Comparison of ENCODE assay signal across 12 cellular contexts in genomic region chr7:102063736-102064135, GRCh38.
DNase-seq lines count a peak whose midpoint lies in the region; ATAC-seq, FAIRE-seq and TF ChIP-seq lines count a peak whose summit lies in the region.
"Had no signal": no experiment of that assay in that cellular context is flagged by ENCODE, and none has a peak within 500 bp of the region (broad histone marks: within the 10 kb centered on the region; RNA-seq: fewer than 3 reads in every experiment).

No MANE protein-coding gene starts in this region.

- TF ChIP-seq CTCF in HEK293 (tag by site-specific recombination; IDR thresholded peaks at IDR 0.05): no peak

- H3K4me3 ChIP-seq in HEK293 (ENCODE audit: low read depth, low read length): no peak overlapping the region
- no peak overlapping the region for H3K4me3 ChIP-seq in small intestine (ENCODE audit: low read depth in 1 of 2, low read length in 2 of 2)

- H3K27ac ChIP-seq in HEK293 (ENCODE audit: extremely low read depth, low read depth, low read length): no peak overlapping the region
- peak overlapping the region in 1 of 2 donors; percentile 67 for H3K27ac ChIP-seq in small intestine (ENCODE audit: low read depth in 1 of 2, low read length in 1 of 2)

- ATAC-seq in left ventricle myocardium superior (peak; percentile 38), HG03520 (IDR thresholded peaks at IDR 0.05; ENCODE audit: unreplicated experiment) (no peak), HG03442 (IDR thresholded peaks at IDR 0.05; ENCODE audit: unreplicated experiment) (no peak)
- ATAC-seq: T-helper 17 cell had no signal

- H3K27me3 ChIP-seq in small intestine (ENCODE audit: control insufficient read depth in 2 of 2, insufficient read depth in 2 of 2, low read length in 2 of 2): no peaks in the 10 kb centered on the region

- intact Hi-C loops in left ventricle myocardium superior (cut with micrococcal nuclease): no loop called here

- DNase-seq in SW 1271 (lab: John Stamatoyannopoulos, UW) (peak; percentile 9 to 15), left ventricle myocardium superior (no peak), small intestine (peak; percentile 65), NCI-H2029 treated with DMSO at 0.1 percent for 48 hours (lab: John Stamatoyannopoulos, UW) (no peak)
- DNase-seq in activated naive CD4-positive, alpha-beta T cell treated with anti-CD3 and anti-CD28 coated beads, Interleukin-2, amount 50 U/mL, for 16 hours: no peak
- DNase-seq: activated naive CD4-positive, alpha-beta T cell; NCI-H1105; T-helper 17 cell had no signal

- POLR2A ChIA-PET in HEK293 (lab: Yijun Ruan, JAX): interaction anchor here (0.5 to 1.3 kb wide), 3 partner anchors 18 to 88 kb away, joined by 4 to 7 read pairs (median 6); no protein-coding TSS in a partner anchor

- CTCF ChIA-PET in HEK293 (lab: Yijun Ruan, JAX): interaction anchor here (0.6 kb wide), 2 partner anchors 26 to 57 kb away, joined by 3 read pairs; no protein-coding TSS in a partner anchor

- 30 to 56% (median 37%) methylated on average over 8 of the region's 8 CpGs for WGBS in small intestine, 3 donors

- no peak for FAIRE-seq in small intestine (lab: Jason Lieb, UNC)
- FAIRE-seq: frontal cortex had no signal

- H3K36me3 ChIP-seq in HEK293 (ENCODE audit: control insufficient read depth in 2 of 2, insufficient read depth in 1 of 2, low read length in 2 of 2): no peaks in the 10 kb centered on the region
- H3K36me3 ChIP-seq in small intestine (ENCODE audit: control insufficient read depth in 2 of 2, insufficient read depth in 2 of 2, low read length in 2 of 2): no peaks in the 10 kb centered on the region

- H3K4me1 ChIP-seq in HEK293 (ENCODE audit: control insufficient read depth, insufficient read depth, low read length) (no peaks in the 10 kb centered on the region), small intestine (ENCODE audit: control insufficient read depth in 2 of 2, insufficient read depth in 1 of 2, low read depth in 1 of 2, low read length in 1 of 2) (no peaks in the 10 kb centered on the region)

- H3K9me3 ChIP-seq in HEK293 (ENCODE audit: control insufficient read depth, insufficient read depth, low read depth, low read length): no peaks in the 10 kb centered on the region
- no peaks in the 10 kb centered on the region for H3K9me3 ChIP-seq in small intestine (ENCODE audit: control insufficient read depth, low read depth)

TF ChIP-seq in HEK293, 187 proteins besides CTCF, POLR2A, EP300 and RAD21 (continues in another document):
- peak; percentile 50; the same call in 1 of the 2 replicates for TF ChIP-seq KLF17 (tag by site-specific recombination; IDR thresholded peaks at IDR 0.05)
- TF ChIP-seq ZNF274 (IDR thresholded peaks at IDR 0.05; ENCODE audit: low read length): no peak
- no peak for TF ChIP-seq ZNF274 (tag by site-specific recombination; IDR thresholded peaks at IDR 0.05; ENCODE audit: borderline replicate concordance)
- TF ChIP-seq ZFP69B (tag by site-specific recombination; IDR thresholded peaks at IDR 0.05): no peak
- TF ChIP-seq ZNF544 (tag by site-specific recombination; IDR thresholded peaks at IDR 0.05): no peak
- peak; percentile 65 for TF ChIP-seq GLIS1 (tag by site-specific recombination; IDR thresholded peaks at IDR 0.05)
- TF ChIP-seq ZNF560 (tag by site-specific recombination; IDR thresholded peaks at IDR 0.05; ENCODE audit: borderline replicate concordance): no peak
- TF ChIP-seq ZXDB (tag by site-specific recombination; IDR thresholded peaks at IDR 0.05): no peak
- no peak for TF ChIP-seq ZNF24 (tag by site-specific recombination; IDR thresholded peaks at IDR 0.05)
- no peak for TF ChIP-seq ZNF391 (tag by site-specific recombination; IDR thresholded peaks at IDR 0.05; ENCODE audit: borderline replicate concordance, low read depth)
- TF ChIP-seq ZNF423 (tag by site-specific recombination; IDR thresholded peaks at IDR 0.05): no peak
- peak; percentile 49; the same call in 1 of the 2 replicates for TF ChIP-seq ZNF580 (tag by site-specific recombination; IDR thresholded peaks at IDR 0.05)
- no peak for TF ChIP-seq ZNF513 (tag by site-specific recombination; IDR thresholded peaks at IDR 0.05)
- TF ChIP-seq, protein P1, sequence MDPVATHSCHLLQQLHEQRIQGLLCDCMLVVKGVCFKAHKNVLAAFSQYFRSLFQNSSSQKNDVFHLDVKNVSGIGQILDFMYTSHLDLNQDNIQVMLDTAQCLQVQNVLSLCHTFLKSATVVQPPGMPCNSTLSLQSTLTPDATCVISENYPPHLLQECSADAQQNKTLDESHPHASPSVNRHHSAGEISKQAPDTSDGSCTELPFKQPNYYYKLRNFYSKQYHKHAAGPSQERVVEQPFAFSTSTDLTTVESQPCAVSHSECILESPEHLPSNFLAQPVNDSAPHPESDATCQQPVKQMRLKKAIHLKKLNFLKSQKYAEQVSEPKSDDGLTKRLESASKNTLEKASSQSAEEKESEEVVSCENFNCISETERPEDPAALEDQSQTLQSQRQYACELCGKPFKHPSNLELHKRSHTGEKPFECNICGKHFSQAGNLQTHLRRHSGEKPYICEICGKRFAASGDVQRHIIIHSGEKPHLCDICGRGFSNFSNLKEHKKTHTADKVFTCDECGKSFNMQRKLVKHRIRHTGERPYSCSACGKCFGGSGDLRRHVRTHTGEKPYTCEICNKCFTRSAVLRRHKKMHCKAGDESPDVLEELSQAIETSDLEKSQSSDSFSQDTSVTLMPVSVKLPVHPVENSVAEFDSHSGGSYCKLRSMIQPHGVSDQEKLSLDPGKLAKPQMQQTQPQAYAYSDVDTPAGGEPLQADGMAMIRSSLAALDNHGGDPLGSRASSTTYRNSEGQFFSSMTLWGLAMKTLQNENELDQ (tag by site-specific recombination; IDR thresholded peaks at IDR 0.05; ENCODE audit: low read depth): no peak
- no peak for TF ChIP-seq ZNF843 (tag by site-specific recombination; IDR thresholded peaks at IDR 0.05)
- TF ChIP-seq ZNF76 (tag by site-specific recombination; IDR thresholded peaks at IDR 0.05; ENCODE audit: borderline replicate concordance, low read depth): no peak
- TF ChIP-seq FEZF1 (tag by site-specific recombination; IDR thresholded peaks at IDR 0.05): no peak
- no peak for TF ChIP-seq ZNF112 (tag by site-specific recombination; IDR thresholded peaks at IDR 0.05)
- TF ChIP-seq ZIC2 (tag by site-specific recombination; IDR thresholded peaks at IDR 0.05): 0 out of 2 replicates have a peak, but pooled peaks have one; percentile 20
- TF ChIP-seq ZNF221 (tag by site-specific recombination; IDR thresholded peaks at IDR 0.05; ENCODE audit: borderline replicate concordance): no peak
- TF ChIP-seq TCF7L2 (IDR thresholded peaks at IDR 0.05; ENCODE audit: borderline replicate concordance, low read depth, low read length): no peak
- TF ChIP-seq PRDM6 (tag by site-specific recombination; IDR thresholded peaks at IDR 0.05): no peak
- TF ChIP-seq REPIN1 (tag by site-specific recombination; IDR thresholded peaks at IDR 0.05; ENCODE audit: low read depth): no peak
- TF ChIP-seq ZFHX2 (tag by site-specific recombination; conservative IDR thresholded peaks at IDR 0.05): no peak
- TF ChIP-seq ZBTB17 (tag by site-specific recombination; IDR thresholded peaks at IDR 0.05): peak; percentile 88
- TF ChIP-seq ZNF747 (tag by site-specific recombination; IDR thresholded peaks at IDR 0.05): no peak
- TF ChIP-seq IKZF3 (tag by site-specific recombination; IDR thresholded peaks at IDR 0.05): peak; percentile 57; the same call in 1 of the 2 replicates
- TF ChIP-seq ZNF426 (tag by site-specific recombination; IDR thresholded peaks at IDR 0.05): no peak

Comparison
In these comparisons a context has a peak if more than half of its experiments do, and no peak if none do; other contexts are left out.
1. DNase-seq: peak in SW 1271 (2 of 2) and small intestine (single experiment); none in left ventricle myocardium superior (single experiment), activated naive CD4-positive, alpha-beta T cell treated with anti-CD3 and anti-CD28 coated beads, Interleukin-2, amount 50 U/mL, for 16 hours (single experiment) and NCI-H2029 treated with DMSO at 0.1 percent for 48 hours (single experiment).